ENCODE assay signal across 7 cellular contexts in genomic region chr14:70821916-70822705, GRCh38. TPM values are rescaled to one million over a fixed set of nuclear protein-coding genes. Genes with fewer than 3 reads are reported as not detected.
DNase-seq lines count a peak whose midpoint lies in the region; ATAC-seq and TF ChIP-seq lines count a peak whose summit lies in the region.

No MANE protein-coding gene starts in this region.

- DNase-seq in NCI-H226: peak; percentile 12
- peak; percentile 62 for DNase-seq in activated CD8-positive, alpha-beta memory T cell treated with anti-CD3 and anti-CD28 coated beads, Interleukin-2, amount 10 ng/mL, durations not matched to agents 7 days and 5 days
- peak; percentile 82 for DNase-seq in endodermal cell
- peak; percentile 38 for DNase-seq in mucosa of gallbladder (ENCODE audit: low spot score)
- DNase-seq in stimulated activated CD8-positive, alpha-beta memory T cell treated with anti-CD3 and anti-CD28 coated beads, Interleukin-7, amount 100 ng/mL, for 4 hours (ENCODE audit: low read depth in 2 of 2): peak; percentile 36 to 61

- peaks cover 25% of the 10 kb centered on the region for H3K27me3 Mint-ChIP-seq in activated CD8-positive, alpha-beta memory T cell treated with anti-CD3 and anti-CD28 coated beads, Interleukin-2, amount 10 ng/mL, durations not matched to agents 7 days and 5 days
- H3K27me3 Mint-ChIP-seq in endodermal cell (ENCODE audit: insufficient read depth): peaks cover 56% of the 10 kb centered on the region

- H3K36me3 ChIP-seq in endodermal cell (ENCODE audit: control insufficient read depth, insufficient read depth, low read length): no peaks in the 10 kb centered on the region

- peaks cover 25% of the 10 kb centered on the region for H3K4me1 Mint-ChIP-seq in activated CD8-positive, alpha-beta memory T cell treated with anti-CD3 and anti-CD28 coated beads, Interleukin-2, amount 10 ng/mL, durations not matched to agents 7 days and 5 days
- peaks cover 10% of the 10 kb centered on the region for H3K4me1 Mint-ChIP-seq in endodermal cell

- 0% methylated on average over 19 to 61 of the region's 61 CpGs for WGBS in endodermal cell (ENCODE audit: insufficient coverage in 1 of 2, insufficient read length in 1 of 2), 2 experiments

- peaks cover 4% of the 10 kb centered on the region for H3K4me1 ChIP-seq in endodermal cell (ENCODE audit: control insufficient read depth, insufficient read depth, low read length)

- ATAC-seq in GM18909 (IDR thresholded peaks at IDR 0.05; ENCODE audit: poor library complexity, unreplicated experiment) (peak; percentile 38), HG03457 (IDR thresholded peaks at IDR 0.05; ENCODE audit: unreplicated experiment) (no peak)
- ATAC-seq in activated CD8-positive, alpha-beta memory T cell treated with anti-CD3 and anti-CD28 coated beads, Interleukin-2, amount 10 ng/mL, durations not matched to agents 7 days and 5 days: peak; percentile 65

- H3K9me3 ChIP-seq in endodermal cell (ENCODE audit: control insufficient read depth, low read length): no peaks in the 10 kb centered on the region

- H3K4me3 ChIP-seq in endodermal cell (ENCODE audit: low read length): peak overlapping the region; percentile 90

- H3K27me3 ChIP-seq in endodermal cell (ENCODE audit: control insufficient read depth, insufficient read depth, low read length, poor library complexity, severe bottlenecking): peaks cover 17% of the 10 kb centered on the region

- no peak overlapping the region for H3K27ac ChIP-seq in endodermal cell (ENCODE audit: low read depth, low read length)

- TF ChIP-seq CTCF in endodermal cell (conservative IDR thresholded peaks at IDR 0.05): no peak

- H3K9ac ChIP-seq in endodermal cell (ENCODE audit: extremely low read depth, low read length, poor library complexity, severe bottlenecking): peak overlapping the region; percentile 47

- H3K9me3 Mint-ChIP-seq in activated CD8-positive, alpha-beta memory T cell treated with anti-CD3 and anti-CD28 coated beads, Interleukin-2, amount 10 ng/mL, durations not matched to agents 7 days and 5 days (ENCODE audit: low read depth): no peaks in the 10 kb centered on the region
- peaks cover 2% of the 10 kb centered on the region for H3K9me3 Mint-ChIP-seq in endodermal cell

- CTCF ChIA-PET in activated CD8-positive, alpha-beta memory T cell treated with anti-CD3 and anti-CD28 coated beads, Interleukin-2, amount 10 ng/mL, durations not matched to agents 7 days and 5 days (lab: Charles Lee): interaction anchor here (0.7 to 5.8 kb wide), 12 partner anchors 11 to 187 kb away, joined by 3 to 85 read pairs (median 3); partner anchors contain the start of genes MAP3K9 and PCNX1

- H3K27ac Mint-ChIP-seq in activated CD8-positive, alpha-beta memory T cell treated with anti-CD3 and anti-CD28 coated beads, Interleukin-2, amount 10 ng/mL, durations not matched to agents 7 days and 5 days: peak overlapping the region; percentile 24
- H3K27ac Mint-ChIP-seq in endodermal cell: no peak overlapping the region

- peaks cover 3% of the 10 kb centered on the region for H3K36me3 Mint-ChIP-seq in activated CD8-positive, alpha-beta memory T cell treated with anti-CD3 and anti-CD28 coated beads, Interleukin-2, amount 10 ng/mL, durations not matched to agents 7 days and 5 days
- no peaks in the 10 kb centered on the region for H3K36me3 Mint-ChIP-seq in endodermal cell (ENCODE audit: low read depth)

- H3K4me3 Mint-ChIP-seq in activated CD8-positive, alpha-beta memory T cell treated with anti-CD3 and anti-CD28 coated beads, Interleukin-2, amount 10 ng/mL, durations not matched to agents 7 days and 5 days: peak overlapping the region; percentile 71
- peak overlapping the region; percentile 70 for H3K4me3 Mint-ChIP-seq in endodermal cell

RNA-seq across cellular contexts. Expression of gene MAP3K9, which starts 12.8 kb away (rescaled TPM):
- total RNA-seq in activated CD8-positive, alpha-beta memory T cell treated with anti-CD3 and anti-CD28 coated beads, Interleukin-2, amount 10 ng/mL, durations not matched to agents 7 days and 5 days: 1 to 10 TPM; 6.0 to 6.5 TPM
- total RNA-seq in endodermal cell (10 to 100 TPM; 34.1 to 38.5 TPM), mucosa of gallbladder (9.9 TPM)
- 7.3 TPM for polyA plus RNA-seq in endodermal cell (2013, experiment 1 of 2)
- 7.6 TPM for polyA plus RNA-seq in endodermal cell (2013, experiment 2 of 2)

Comparison
In these comparisons a context has a peak if more than half of its experiments do, and no peak if none do; other contexts are left out.
1. DNase-seq: peak in every context shown above with its lines; median percentile 82 in endodermal cell; 62 in activated CD8-positive, alpha-beta memory T cell treated with anti-CD3 and anti-CD28 coated beads, Interleukin-2, amount 10 ng/mL, durations not matched to agents 7 days and 5 days; 48 in stimulated activated CD8-positive, alpha-beta memory T cell treated with anti-CD3 and anti-CD28 coated beads, Interleukin-7, amount 100 ng/mL, for 4 hours; 38 in mucosa of gallbladder; 12 in NCI-H226.